ENCODE assay signal across 15 cellular contexts in genomic region chr17:78738698-78739097, GRCh38. TPM values are rescaled to one million over a fixed set of nuclear protein-coding genes. Genes with fewer than 3 reads are reported as not detected.
DNase-seq lines count a peak whose midpoint lies in the region; ATAC-seq and TF ChIP-seq lines count a peak whose summit lies in the region.
"Had no signal": no experiment of that assay in that cellular context is flagged by ENCODE, and none has a peak within 500 bp of the region (broad histone marks: within the 10 kb centered on the region; RNA-seq: fewer than 3 reads in every experiment).

No MANE protein-coding gene starts in this region.

- H3K9me3 Mint-ChIP-seq in activated CD8-positive, alpha-beta memory T cell treated with anti-CD3 and anti-CD28 coated beads, Interleukin-2, amount 10 ng/mL, durations not matched to agents 7 days and 5 days (ENCODE audit: low read depth) = no peaks in the 10 kb centered on the region
- no peaks in the 10 kb centered on the region for H3K9me3 Mint-ChIP-seq in endodermal cell

- H3K36me3 Mint-ChIP-seq in activated CD8-positive, alpha-beta memory T cell treated with anti-CD3 and anti-CD28 coated beads, Interleukin-2, amount 10 ng/mL, durations not matched to agents 7 days and 5 days = peaks cover 16% of the 10 kb centered on the region
- H3K36me3 Mint-ChIP-seq in endodermal cell (ENCODE audit: low read depth) = peaks cover 1% of the 10 kb centered on the region

- no peaks in the 10 kb centered on the region for H4K20me1 ChIP-seq in MM.1S (ENCODE audit: insufficient read depth, low read length)

- H3K27me3 ChIP-seq in MM.1S (replicated peaks; ENCODE audit: insufficient read depth, low read length) (no peaks in the 10 kb centered on the region), endodermal cell (ENCODE audit: control insufficient read depth, insufficient read depth, low read length, poor library complexity, severe bottlenecking) (no peaks in the 10 kb centered on the region), skeletal muscle tissue (ENCODE audit: control insufficient read depth in 3 of 3, insufficient read depth in 3 of 3, low read length in 3 of 3) (no peaks in the 10 kb centered on the region), tibial artery (no peaks in the 10 kb centered on the region)

- H3K27ac ChIP-seq in MM.1S (ENCODE audit: low read length) (peak overlapping the region; percentile 57; the same call in 1 of the 2 replicates), endodermal cell (ENCODE audit: low read depth, low read length) (no peak overlapping the region), skeletal muscle tissue (ENCODE audit: low read depth, low read length) (peak overlapping the region; percentile 56), tibial artery (no peak overlapping the region)
- H3K27ac ChIP-seq: parathyroid adenoma had no signal

- CTCF ChIA-PET in activated CD8-positive, alpha-beta memory T cell treated with anti-CD3 and anti-CD28 coated beads, Interleukin-2, amount 10 ng/mL, durations not matched to agents 7 days and 5 days (lab: Charles Lee) = interaction anchor here (0.6 kb wide), 1 partner anchor 1889 kb away, joined by 3 read pairs; no protein-coding TSS in a partner anchor

- WGBS in endodermal cell (ENCODE audit: insufficient coverage in 1 of 2, insufficient read length in 1 of 2), 2 experiments = 92 to 95% methylated on average over 5 of the region's 5 CpGs

- no peak overlapping the region for H3K4me3 ChIP-seq in MM.1S (ENCODE audit: low read length)
- H3K4me3 ChIP-seq in endodermal cell (ENCODE audit: low read length) = no peak overlapping the region
- H3K4me3 ChIP-seq in skeletal muscle tissue (ENCODE audit: low read length in 3 of 3) = no peak overlapping the region
- no peak overlapping the region for H3K4me3 ChIP-seq in tibial artery

- intact Hi-C loops in tibial artery (cut with DNase I; ENCODE audit: low total_unique reads) = no loop called here

- no peak overlapping the region for H3K4me3 Mint-ChIP-seq in activated CD8-positive, alpha-beta memory T cell treated with anti-CD3 and anti-CD28 coated beads, Interleukin-2, amount 10 ng/mL, durations not matched to agents 7 days and 5 days
- no peak overlapping the region for H3K4me3 Mint-ChIP-seq in endodermal cell

- peaks cover 63% of the 10 kb centered on the region for H3K4me1 ChIP-seq in MM.1S (ENCODE audit: low read length)
- H3K4me1 ChIP-seq in endodermal cell (ENCODE audit: control insufficient read depth, insufficient read depth, low read length) = peaks cover 31% of the 10 kb centered on the region
- peaks cover 53 to 60% (median 58%) of the 10 kb centered on the region in 3 donors for H3K4me1 ChIP-seq in skeletal muscle tissue (ENCODE audit: control insufficient read depth in 3 of 3, insufficient read depth in 3 of 3, low read length in 3 of 3)
- peaks cover 0 to 27% (median 18%) of the 10 kb centered on the region in 4 donors for H3K4me1 ChIP-seq in tibial artery

- no peak overlapping the region for H3K4me2 ChIP-seq in MM.1S (ENCODE audit: low read depth, low read length)

- H3K9ac ChIP-seq in MM.1S (ENCODE audit: low read length) = no peak overlapping the region
- peak overlapping the region; percentile 33 for H3K9ac ChIP-seq in endodermal cell (ENCODE audit: extremely low read depth, low read length, poor library complexity, severe bottlenecking)
- no peak overlapping the region for H3K9ac ChIP-seq in skeletal muscle tissue (ENCODE audit: low read depth in 1 of 3, low read length in 3 of 3)
- H3K9ac ChIP-seq: parathyroid adenoma had no signal

- no peak for ATAC-seq in activated CD8-positive, alpha-beta memory T cell treated with anti-CD3 and anti-CD28 coated beads, Interleukin-2, amount 10 ng/mL, durations not matched to agents 7 days and 5 days
- no peak for ATAC-seq in GM21529 (IDR thresholded peaks at IDR 0.05; ENCODE audit: unreplicated experiment)

- no peaks in the 10 kb centered on the region for H3K36me3 ChIP-seq in MM.1S (replicated peaks; ENCODE audit: insufficient read depth, low read length)
- H3K36me3 ChIP-seq in endodermal cell (ENCODE audit: control insufficient read depth, insufficient read depth, low read length) = peaks cover 6% of the 10 kb centered on the region
- no peaks in the 10 kb centered on the region for H3K36me3 ChIP-seq in skeletal muscle tissue (ENCODE audit: control insufficient read depth in 3 of 3, insufficient read depth in 3 of 3, low read length in 3 of 3)
- no peaks in the 10 kb centered on the region for H3K36me3 ChIP-seq in tibial artery

- H3F3A ChIP-seq in MM.1S (ENCODE audit: insufficient read depth, low read length) = peaks cover 50% of the 10 kb centered on the region

- DNase-seq in activated CD8-positive, alpha-beta memory T cell treated with anti-CD3 and anti-CD28 coated beads, Interleukin-2, amount 10 ng/mL, durations not matched to agents 7 days and 5 days = no peak
- DNase-seq in activated CD8-positive, alpha-beta memory T cell treated with anti-CD3 and anti-CD28 coated beads, Interleukin-2, amount 50 U/mL, for 48 hours = no peak
- no peak for DNase-seq in MM.1S
- no peak for DNase-seq in endodermal cell
- no peak for DNase-seq in tibial artery
- DNase-seq in NCI-H748 treated with DMSO at 0.1 percent for 48 hours (lab: John Stamatoyannopoulos, UW) = no peak
- DNase-seq: aorta, cortex of kidney, erythroblast, GF-D8, islet precursor cell, substantia nigra had no signal

- H3K9me3 ChIP-seq in MM.1S (replicated peaks; ENCODE audit: insufficient read depth, low read length) (no peaks in the 10 kb centered on the region), endodermal cell (ENCODE audit: control insufficient read depth, low read length) (no peaks in the 10 kb centered on the region), skeletal muscle tissue (ENCODE audit: control insufficient read depth in 3 of 3, low read length in 3 of 3) (no peaks in the 10 kb centered on the region), tibial artery (no peaks in the 10 kb centered on the region)

- peaks cover 84% of the 10 kb centered on the region for H3K4me1 Mint-ChIP-seq in activated CD8-positive, alpha-beta memory T cell treated with anti-CD3 and anti-CD28 coated beads, Interleukin-2, amount 10 ng/mL, durations not matched to agents 7 days and 5 days
- H3K4me1 Mint-ChIP-seq in endodermal cell = peaks cover 46% of the 10 kb centered on the region

- H3K27ac Mint-ChIP-seq in activated CD8-positive, alpha-beta memory T cell treated with anti-CD3 and anti-CD28 coated beads, Interleukin-2, amount 10 ng/mL, durations not matched to agents 7 days and 5 days = peak overlapping the region; percentile 71
- peak overlapping the region; percentile 76 for H3K27ac Mint-ChIP-seq in endodermal cell

- no peaks in the 10 kb centered on the region for H3K9me2 ChIP-seq in MM.1S (replicated peaks; ENCODE audit: insufficient read depth, low read length)

- H3K79me2 ChIP-seq in MM.1S (ENCODE audit: low read length) = peaks cover 100% of the 10 kb centered on the region

- TF ChIP-seq CTCF in MM.1S (IDR thresholded peaks at IDR 0.05; ENCODE audit: low read length) = no peak
- no peak for TF ChIP-seq CTCF in endodermal cell (conservative IDR thresholded peaks at IDR 0.05)
- TF ChIP-seq CTCF in tibial artery (IDR thresholded peaks at IDR 0.05) = no peak

- no peaks in the 10 kb centered on the region for H3K27me3 Mint-ChIP-seq in activated CD8-positive, alpha-beta memory T cell treated with anti-CD3 and anti-CD28 coated beads, Interleukin-2, amount 10 ng/mL, durations not matched to agents 7 days and 5 days
- no peaks in the 10 kb centered on the region for H3K27me3 Mint-ChIP-seq in endodermal cell (ENCODE audit: insufficient read depth)

- no peak overlapping the region for H2AFZ ChIP-seq in MM.1S (ENCODE audit: low read length)
- H2AFZ ChIP-seq: parathyroid adenoma had no signal

RNA-seq across cellular contexts. Expression of gene CYTH1, which starts 43.4 kb away (rescaled TPM):
- 100 to 1,000 TPM; 151 to 156 TPM for total RNA-seq in activated CD8-positive, alpha-beta memory T cell treated with anti-CD3 and anti-CD28 coated beads, Interleukin-2, amount 10 ng/mL, durations not matched to agents 7 days and 5 days
- 10 to 100 TPM; 23.1 to 27.4 TPM for total RNA-seq in endodermal cell
- polyA plus RNA-seq in endodermal cell (2013, experiment 1 of 2) = 20.3 TPM
- polyA plus RNA-seq in endodermal cell (2013, experiment 2 of 2) = 17.8 TPM
- total RNA-seq in skeletal muscle tissue = 17.7 TPM

Comparison
In these comparisons a context has a peak if more than half of its experiments do, and no peak if none do; other contexts are left out.
1. H3K27ac ChIP-seq: peak in MM.1S (single experiment) and skeletal muscle tissue (single experiment); none in endodermal cell (single experiment) and tibial artery (0 of 2).